30 cellular contexts compared by ENCODE assay signal in genomic region chr2:206418968-206419367, GRCh38.
"Had no signal": no experiment of that assay in that cellular context is flagged by ENCODE, and none has a peak within 500 bp of the region (broad histone marks: within the 10 kb centered on the region; RNA-seq: fewer than 3 reads in every experiment).

No MANE protein-coding gene starts in this region.

- H3K9me3 ChIP-seq: body of pancreas had no signal

- H3K27ac ChIP-seq: body of pancreas, coronary artery, dorsolateral prefrontal cortex, esophagus muscularis mucosa had no signal

- H3K36me3 ChIP-seq: esophagus muscularis mucosa had no signal

- H3K4me1 Mint-ChIP-seq: activated CD4-positive, alpha-beta memory T cell treated with anti-CD3 and anti-CD28 coated beads, Interleukin-2, amount 10 ng/mL, durations not matched to agents 7 days and 5 days; activated CD4-positive, alpha-beta T cell treated with anti-CD3 and anti-CD28 coated beads for 36 hours; activated CD4-positive, alpha-beta T cell treated with anti-CD3 and anti-CD28 coated beads, Interleukin-2, amount 10 ng/mL, durations not matched to agents 7 days and 5 days; central memory CD8-positive, alpha-beta T cell; endodermal cell had no signal

- ATAC-seq: activated CD4-positive, alpha-beta T cell treated with anti-CD3 and anti-CD28 coated beads for 36 hours; activated T-cell treated with anti-CD3 and anti-CD28 coated beads, Interleukin-2, amount 50 U/mL, for 72 hours; body of pancreas; T-helper 17 cell had no signal

- H3K27me3 ChIP-seq: body of pancreas, esophagus muscularis mucosa had no signal

- DNase-seq: activated CD4-positive, alpha-beta memory T cell treated with anti-CD3 and anti-CD28 coated beads, Interleukin-2, amount 10 ng/mL, durations not matched to agents 7 days and 5 days; activated CD4-positive, alpha-beta T cell treated with anti-CD3 and anti-CD28 coated beads for 36 hours; activated CD4-positive, alpha-beta T cell treated with anti-CD3 and anti-CD28 coated beads, Interleukin-2, amount 10 ng/mL, durations not matched to agents 7 days and 5 days; activated CD4-positive, alpha-beta T cell treated with anti-CD3 and anti-CD28 coated beads, Interleukin-2, amount 50 U/mL, for 4 hours; activated CD4-positive, CD25-positive, alpha-beta regulatory T cell; activated CD4-positive, CD25-positive, alpha-beta regulatory T cell treated with anti-CD3 and anti-CD28 coated beads, Interleukin-2, amount 50 U/mL, for 72 hours; activated CD8-positive, alpha-beta memory T cell treated with anti-CD3 and anti-CD28 coated beads, Interleukin-2, amount 50 U/mL, for 48 hours; activated gamma-delta T cell; activated naive CD4-positive, alpha-beta T cell treated with anti-CD3 and anti-CD28 coated beads, Interleukin-2, amount 50 U/mL, for 16 hours; activated naive CD4-positive, alpha-beta T cell treated with Interleukin-2 at 50 U/mL for 16 hours; activated T-cell treated with anti-CD3 and anti-CD28 coated beads for 4 hours; activated T-cell treated with anti-CD3 and anti-CD28 coated beads, Interleukin-2, amount 50 U/mL, for 24 hours; activated T-cell treated with anti-CD3 and anti-CD28 coated beads, Interleukin-2, amount 50 U/mL, for 72 hours; amniotic stem cell; aorta; body of pancreas; dorsolateral prefrontal cortex; effector memory CD4-positive, alpha-beta T cell; endodermal cell; head of caudate nucleus; T-helper 1 cell; T-helper 17 cell; T1000 had no signal

- H3K9me3 Mint-ChIP-seq: T-helper 2 cell treated with Interferon-gamma antibody and Interleukin-4, amounts not matched to agents 5 μg/mL and 100 μg/mL, for 36 hours had no signal

- H3K4me1 ChIP-seq: body of pancreas, esophagus muscularis mucosa had no signal

- FAIRE-seq: frontal cortex had no signal

- H3K4me3 Mint-ChIP-seq: activated CD4-positive, alpha-beta memory T cell treated with anti-CD3 and anti-CD28 coated beads, Interleukin-2, amount 10 ng/mL, durations not matched to agents 7 days and 5 days; activated CD4-positive, alpha-beta T cell treated with anti-CD3 and anti-CD28 coated beads for 36 hours; activated CD4-positive, alpha-beta T cell treated with anti-CD3 and anti-CD28 coated beads, Interleukin-2, amount 10 ng/mL, durations not matched to agents 7 days and 5 days; activated naive CD8-positive, alpha-beta T cell; activated T-cell treated with anti-CD3 and anti-CD28 coated beads, Interleukin-2, amount 50 U/mL, for 24 hours; activated T-cell treated with anti-CD3 and anti-CD28 coated beads, Interleukin-2, amount 50 U/mL, for 72 hours; central memory CD8-positive, alpha-beta T cell; dendritic cell treated with granulocyte-macrophage colony-stimulating factor and Interleukin-4, amounts not matched to agents 40 ng/mL and 50 ng/mL, for 4 days; endodermal cell; T-helper 17 cell; T-helper 2 cell treated with Interferon-gamma antibody and Interleukin-4, amounts not matched to agents 5 μg/mL and 100 μg/mL, for 36 hours had no signal

- H3K27ac Mint-ChIP-seq: activated CD4-positive, alpha-beta memory T cell treated with anti-CD3 and anti-CD28 coated beads, Interleukin-2, amount 10 ng/mL, durations not matched to agents 7 days and 5 days; activated CD4-positive, alpha-beta T cell treated with anti-CD3 and anti-CD28 coated beads for 36 hours; activated CD4-positive, alpha-beta T cell treated with anti-CD3 and anti-CD28 coated beads, Interleukin-2, amount 10 ng/mL, durations not matched to agents 7 days and 5 days; activated naive CD8-positive, alpha-beta T cell; activated T-cell treated with anti-CD3 and anti-CD28 coated beads, Interleukin-2, amount 50 U/mL, for 24 hours; activated T-cell treated with anti-CD3 and anti-CD28 coated beads, Interleukin-2, amount 50 U/mL, for 72 hours; dendritic cell treated with granulocyte-macrophage colony-stimulating factor and Interleukin-4, amounts not matched to agents 40 ng/mL and 50 ng/mL, for 4 days; endodermal cell; T-helper 17 cell; T-helper 2 cell treated with Interferon-gamma antibody and Interleukin-4, amounts not matched to agents 5 μg/mL and 100 μg/mL, for 36 hours had no signal

- H3K4me3 ChIP-seq: body of pancreas, coronary artery, dorsolateral prefrontal cortex, esophagus muscularis mucosa had no signal

- H3K36me3 Mint-ChIP-seq: activated naive CD8-positive, alpha-beta T cell had no signal
